Comparison of ENCODE assay signal across 8 cellular contexts in genomic region chr4:145179861-145180297, GRCh38. TPM values are rescaled to one million over a fixed set of nuclear protein-coding genes. Genes with fewer than 3 reads are reported as not detected.
DNase-seq lines count a peak whose midpoint lies in the region; ATAC-seq and TF ChIP-seq lines count a peak whose summit lies in the region.
"Not testable (repeated sequence)": the region's sequence is repeated elsewhere in the genome, so short reads cannot be mapped to it uniquely, and the experiment has no call there.

No MANE protein-coding gene starts in this region.

- not testable (repeated sequence) for H3F3A ChIP-seq in PC-9 (ENCODE audit: insufficient read depth, low read depth)

- ATAC-seq in GM21360 (IDR thresholded peaks at IDR 0.05; ENCODE audit: unreplicated experiment) (peak; percentile 19), HG03432 (IDR thresholded peaks at IDR 0.05; ENCODE audit: unreplicated experiment) (peak; percentile 24), mucosa of descending colon (peak; percentile 38)
- peak; percentile 11 for ATAC-seq in activated naive CD8-positive, alpha-beta T cell treated with anti-CD3 and anti-CD28 coated beads, Interleukin-2, amount 50 U/mL, for 24 hours

- H3K4me1 ChIP-seq in PC-9 (replicated peaks; ENCODE audit: insufficient read depth), result peaks cover 14% of the 10 kb centered on the region
- H3K4me1 ChIP-seq in mucosa of descending colon (ENCODE audit: low read depth), result peaks cover 28% of the 10 kb centered on the region
- not testable (repeated sequence) for H3K4me1 ChIP-seq in stomach smooth muscle (ENCODE audit: control insufficient read depth, insufficient read depth, low read length)

- peaks cover 24% of the 10 kb centered on the region for H3K36me3 Mint-ChIP-seq in activated naive CD8-positive, alpha-beta T cell treated with anti-CD3 and anti-CD28 coated beads, Interleukin-2, amount 50 U/mL, for 24 hours (ENCODE audit: low read depth)

- H3K9ac ChIP-seq in stomach smooth muscle (ENCODE audit: low read length in 2 of 2), result peak overlapping the region; percentile 62 to 90

- H3K4me3 Mint-ChIP-seq in activated naive CD8-positive, alpha-beta T cell treated with anti-CD3 and anti-CD28 coated beads, Interleukin-2, amount 50 U/mL, for 24 hours, result peak overlapping the region; percentile 93

- BruUV-seq in PC-9 (replicated peaks; lab: Mats Ljungman, UMichigan), result not testable (repeated sequence)

- intact Hi-C loops in PC-9 (cut with micrococcal nuclease; ENCODE audit: unreplicated experiment), result loop anchor here (1.0 to 10.0 kb wide), 3 partner anchors 15 to 625 kb away; no protein-coding TSS in a partner anchor
- intact Hi-C loops in mucosa of descending colon (cut with DNase I, micrococcal nuclease), result not testable (repeated sequence)

- peaks cover 16% of the 10 kb centered on the region for H4K20me1 ChIP-seq in PC-9 (ENCODE audit: insufficient read depth)

- H3K27ac Mint-ChIP-seq in activated naive CD8-positive, alpha-beta T cell treated with anti-CD3 and anti-CD28 coated beads, Interleukin-2, amount 50 U/mL, for 24 hours, result peak overlapping the region; percentile 97

- H3K27me3 ChIP-seq in PC-9 (ENCODE audit: insufficient read depth, low read depth); stomach smooth muscle (ENCODE audit: control insufficient read depth in 1 of 2, insufficient read depth in 2 of 2, low read length in 2 of 2): not testable (repeated sequence)

- not testable (repeated sequence) for TF ChIP-seq CTCF in PC-9 (conservative IDR thresholded peaks at IDR 0.05); fibroblast of mammary gland (conservative IDR thresholded peaks at IDR 0.05; ENCODE audit: control insufficient read depth, insufficient read depth, low read depth, low read length); mucosa of descending colon (IDR thresholded peaks at IDR 0.05)

- peaks cover 46% of the 10 kb centered on the region for H3K79me2 ChIP-seq in PC-9 (ENCODE audit: low read depth)

- not testable (repeated sequence) for H3K27me3 Mint-ChIP-seq in activated naive CD8-positive, alpha-beta T cell treated with anti-CD3 and anti-CD28 coated beads, Interleukin-2, amount 50 U/mL, for 24 hours

- CTCF ChIA-PET in PC-9 (lab: Charles Lee), result not testable (repeated sequence)

- H3K9me3 Mint-ChIP-seq in activated naive CD8-positive, alpha-beta T cell treated with anti-CD3 and anti-CD28 coated beads, Interleukin-2, amount 50 U/mL, for 24 hours, result not testable (repeated sequence)

- POLR2A ChIA-PET in PC-9 (lab: Charles Lee; ENCODE audit: unreplicated experiment), result interaction anchor here (0.5 kb wide), 1 partner anchor 82 kb away, joined by 4 read pairs; the partner anchor contains the start of genes ABCE1 and ANAPC10

- H3K4me2 ChIP-seq in PC-9, result peak overlapping the region; percentile 98

- H3K9me2 ChIP-seq in PC-9 (ENCODE audit: insufficient read depth), result not testable (repeated sequence)

- not testable (repeated sequence) for H3K9me3 ChIP-seq in PC-9 (ENCODE audit: insufficient read depth, low read depth); mucosa of descending colon; stomach smooth muscle (ENCODE audit: control insufficient read depth in 2 of 2, low read length in 2 of 2)

- H3K36me3 ChIP-seq in PC-9 (ENCODE audit: low read depth); mucosa of descending colon (ENCODE audit: low read depth); stomach smooth muscle (ENCODE audit: control insufficient read depth in 2 of 2, insufficient read depth in 2 of 2, low read length in 2 of 2): not testable (repeated sequence)

- peak overlapping the region; percentile 83 for H2AFZ ChIP-seq in PC-9

- DNase-seq in DMS 273 (lab: John Stamatoyannopoulos, UW; ENCODE audit: unreplicated experiment), result peak; percentile 51
- not testable (repeated sequence) for DNase-seq in PC-9; activated naive CD8-positive, alpha-beta T cell treated with anti-CD3 and anti-CD28 coated beads, Interleukin-2, amount 50 U/mL, for 24 hours; mucosa of descending colon
- peak; percentile 33 for DNase-seq in fibroblast of mammary gland (ENCODE audit: low read depth)

- peaks cover 42% of the 10 kb centered on the region for H3K4me1 Mint-ChIP-seq in activated naive CD8-positive, alpha-beta T cell treated with anti-CD3 and anti-CD28 coated beads, Interleukin-2, amount 50 U/mL, for 24 hours

- H3K27ac ChIP-seq in PC-9, result peak overlapping the region; percentile 79
- peak overlapping the region; percentile 74 for H3K27ac ChIP-seq in stomach smooth muscle (ENCODE audit: low read length)

- peak overlapping the region; percentile 95 for H3K4me3 ChIP-seq in PC-9
- H3K4me3 ChIP-seq in fibroblast of mammary gland (ENCODE audit: control insufficient read depth, low read depth, low read length), result peak overlapping the region; percentile 87
- H3K4me3 ChIP-seq in mucosa of descending colon, result peak overlapping the region; percentile 72
- peak overlapping the region; percentile 89 to 97 for H3K4me3 ChIP-seq in stomach smooth muscle (ENCODE audit: low read length in 2 of 2)

RNA-seq across cellular contexts. Expression of gene OTUD4, which starts 0.5 kb away (rescaled TPM):
- total RNA-seq in PC-9 (2021) (43.5 and 44.2 TPM in 2 replicates), mucosa of descending colon (10 to 100 TPM; 29.9 to 52.9 (median 38.4) TPM)
